ENCODE assay signal across 1 cellular context in the genomic region with DNA sequence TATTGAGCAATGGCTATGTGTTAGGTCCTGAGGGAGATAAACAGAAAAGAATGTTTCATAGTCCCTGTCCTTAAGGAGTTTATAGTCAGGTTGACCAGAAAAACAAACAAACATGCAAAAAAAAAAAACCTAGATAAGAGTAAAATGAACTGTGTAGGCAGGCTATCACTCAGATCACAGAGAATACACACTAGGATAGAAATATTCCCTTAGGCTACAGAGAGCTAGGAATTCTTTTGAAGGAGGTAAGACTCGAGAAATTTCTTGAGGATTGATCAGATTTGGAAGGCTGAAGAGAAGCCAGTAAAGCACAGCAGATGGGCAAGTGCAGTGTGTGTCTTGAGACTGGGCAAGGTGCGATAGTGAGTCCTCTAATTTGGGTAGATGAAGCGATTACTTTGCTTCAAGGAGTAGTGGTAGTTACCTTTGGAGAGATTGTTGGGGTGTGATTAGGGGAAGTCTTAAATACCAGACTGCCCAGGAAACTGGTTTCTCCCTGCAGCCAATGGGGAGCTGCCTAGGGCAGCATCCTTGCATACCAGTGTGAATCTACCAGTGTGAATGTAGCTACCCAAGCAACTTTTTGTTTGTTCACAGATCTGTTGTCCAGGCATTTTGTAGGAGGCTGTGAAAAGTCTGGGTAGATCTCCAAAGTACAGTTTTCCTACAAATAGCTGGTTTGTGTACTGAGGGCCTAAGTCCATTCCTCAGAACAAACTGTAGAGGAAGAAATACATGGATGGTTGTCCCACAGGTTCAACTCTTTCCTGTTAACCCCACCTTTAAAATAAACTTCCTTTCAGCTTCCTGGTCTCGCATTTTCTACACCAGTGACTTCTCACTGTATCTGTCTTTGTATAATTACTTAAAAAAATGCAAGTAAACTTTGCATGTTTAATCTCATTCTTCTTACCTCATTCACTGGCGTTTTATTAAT.
TF ChIP-seq lines count a peak whose summit lies in the region.

No MANE protein-coding gene starts in this region.

TF ChIP-seq in HepG2, 621 proteins besides CTCF, POLR2A, EP300 and RAD21 (continued from another document):
- TF ChIP-seq ZNF574 (CRISPR knock-in tag; IDR thresholded peaks at IDR 0.05), result no peak
